In the genomic region with DNA sequence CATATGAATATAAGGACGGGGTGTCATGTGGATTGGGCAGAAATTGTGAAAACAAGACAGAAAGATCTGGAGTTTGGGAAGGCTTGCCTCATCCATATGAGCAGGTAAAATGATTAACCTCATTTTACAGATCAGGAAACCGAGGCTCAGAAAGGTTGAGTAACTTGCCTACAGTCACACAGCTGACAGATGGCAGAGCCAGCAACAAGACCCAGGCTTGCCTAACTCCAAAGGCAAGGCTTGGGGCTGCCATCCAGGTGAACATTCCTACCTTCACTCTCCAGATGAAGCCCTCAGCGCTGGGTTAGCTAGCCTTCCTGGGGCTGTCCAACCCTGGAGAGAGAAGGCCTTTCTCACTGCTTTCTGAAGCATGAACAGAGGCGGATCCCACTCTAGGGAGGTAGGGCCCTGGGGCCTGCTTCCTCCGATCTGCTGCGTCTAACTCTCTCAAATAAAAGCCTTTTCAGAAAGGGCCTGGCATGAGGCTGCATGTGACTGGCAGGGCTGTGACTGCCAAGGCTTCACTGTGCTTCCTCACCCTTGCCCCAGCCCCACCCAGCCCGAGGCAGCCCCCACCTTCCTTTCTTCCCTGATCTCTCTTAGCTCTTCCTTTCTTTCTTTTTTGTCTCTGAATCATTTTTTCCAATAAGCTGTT, we compare ENCODE assay signal across 10 cellular contexts.
DNase-seq lines count a peak whose midpoint lies in the region; ATAC-seq and TF ChIP-seq lines count a peak whose summit lies in the region.
"Had no signal": no experiment of that assay in that cellular context is flagged by ENCODE, and none has a peak within 500 bp of the region (broad histone marks: within the 10 kb centered on the region; RNA-seq: fewer than 3 reads in every experiment).

No MANE protein-coding gene starts in this region.

- no peak for TF ChIP-seq CTCF in GM20000 (IDR thresholded peaks at IDR 0.05; ENCODE audit: extremely low read depth, missing control alignments)

- ATAC-seq in HG03521 (IDR thresholded peaks at IDR 0.05; ENCODE audit: unreplicated experiment) = no peak
- ATAC-seq: GM12878 had no signal

- DNase-seq in COLO829 (ENCODE audit: low spot score) (peak; percentile 77), amygdala (lab: John Stamatoyannopoulos, UW) (peak in 54 of 56 donors; percentile 33 to 95 (median 81)), hippocampal formation (lab: John Stamatoyannopoulos, UW) (peak; percentile 89 to 95), putamen (ENCODE audit: low spot score) (peak; percentile 95), GM20000 (ENCODE audit: low spot score) (no peak), activated gamma-delta T cell (lab: John Stamatoyannopoulos, UW) (no peak), NOMO-1 treated with DMSO at 0.1 percent for 48 hours (lab: John Stamatoyannopoulos, UW; ENCODE audit: unreplicated experiment) (no peak)
- DNase-seq: T-helper 9 cell had no signal

Comparison
In these comparisons a context has a peak if more than half of its experiments do, and no peak if none do; other contexts are left out.
1. DNase-seq: peak in COLO829 (single experiment), amygdala (54 of 56), hippocampal formation (2 of 2) and putamen (single experiment); none in GM20000 (single experiment), activated gamma-delta T cell (single experiment) and NOMO-1 treated with DMSO at 0.1 percent for 48 hours (single experiment).